In the genomic region with DNA sequence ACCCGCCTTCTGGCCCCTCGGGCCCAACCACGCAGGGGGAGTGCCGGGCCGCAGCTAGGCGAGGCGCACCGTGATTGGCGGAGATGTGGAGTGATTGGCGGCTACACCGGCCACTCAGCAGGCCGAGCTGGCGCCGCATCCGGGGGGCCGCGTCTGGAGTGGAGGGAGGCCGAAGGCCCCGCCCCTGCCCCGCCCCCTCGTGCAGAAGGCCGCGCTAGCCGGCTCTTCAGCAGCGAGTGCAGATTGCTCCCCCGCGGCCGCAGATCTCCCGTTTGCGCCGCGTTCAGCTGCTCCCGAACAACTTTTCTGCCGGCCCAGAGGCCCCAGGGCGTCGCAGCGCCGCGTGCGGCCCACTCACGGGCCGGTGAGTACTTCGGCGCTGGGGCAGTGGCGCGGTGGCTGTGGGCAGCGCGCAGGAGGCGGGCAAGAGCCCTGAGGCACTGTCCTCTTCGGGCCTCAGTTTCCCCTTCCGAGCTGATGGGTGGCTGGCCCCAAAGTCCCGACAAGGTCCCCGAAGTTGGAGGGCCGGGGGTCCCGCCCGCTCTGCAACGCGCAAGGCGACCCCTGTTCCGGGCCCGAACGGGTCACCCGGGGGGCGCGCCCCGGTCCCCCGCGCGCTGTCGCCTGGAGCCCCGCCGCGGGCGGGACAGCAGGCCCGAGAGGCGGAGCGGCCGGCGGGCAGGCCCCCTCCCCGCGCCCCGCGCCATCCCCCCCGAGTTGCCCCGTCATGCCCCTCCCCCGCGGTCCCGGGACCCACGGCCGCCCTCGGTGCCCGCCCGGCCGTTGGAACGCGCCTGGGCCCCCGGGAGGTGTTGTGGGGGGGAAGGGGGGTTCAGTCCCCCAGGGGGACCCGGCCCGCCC, we compare ENCODE assay signal across 1 cellular context.
A peak's percentile ranks its signal among the peaks of the same experiment; 100 is the strongest.
TF ChIP-seq lines count a peak whose summit lies in the region.

Gene WFS1 (plus strand): TSS at position 200 of the 861 bp plus-strand sequence. CDS start 7,606 bp downstream, outside the sequence.

TF ChIP-seq in HepG2, 621 proteins besides CTCF, POLR2A, EP300 and RAD21 (continued from another document and continues in another):
- TF ChIP-seq GRHL1 (CRISPR knock-in tag; conservative IDR thresholded peaks at IDR 0.05) (no peak), SNAI1 (CRISPR knock-in tag; IDR thresholded peaks at IDR 0.05; ENCODE audit: borderline replicate concordance) (no peak), SALL2 (CRISPR knock-in tag; IDR thresholded peaks at IDR 0.05) (no peak), FOXK1 (CRISPR knock-in tag; IDR thresholded peaks at IDR 0.05; ENCODE audit: borderline replicate concordance, low read depth) (peak; percentile 52; the same call in 1 of the 2 replicates), MTA3 (CRISPR knock-in tag; IDR thresholded peaks at IDR 0.05) (no peak), ZNF605 (CRISPR knock-in tag; IDR thresholded peaks at IDR 0.05) (0 out of 2 replicates have a peak, but pooled peaks have one; percentile 1), YEATS2 (CRISPR knock-in tag; IDR thresholded peaks at IDR 0.05; ENCODE audit: borderline replicate concordance) (peak; percentile 46; the same call in 1 of the 2 replicates), JUN (CRISPR knock-in tag; IDR thresholded peaks at IDR 0.05) (no peak), BATF2 (CRISPR knock-in tag; IDR thresholded peaks at IDR 0.05) (peak; percentile 34; the same call in 1 of the 2 replicates), ZBTB1 (CRISPR knock-in tag; IDR thresholded peaks at IDR 0.05; ENCODE audit: borderline replicate concordance) (no peak), NR2C2 (CRISPR knock-in tag; IDR thresholded peaks at IDR 0.05; ENCODE audit: borderline replicate concordance) (no peak), MATR3 (CRISPR knock-in tag; IDR thresholded peaks at IDR 0.05) (no peak), PITX1 (CRISPR knock-in tag; IDR thresholded peaks at IDR 0.05) (no peak), ETV5 (CRISPR knock-in tag; IDR thresholded peaks at IDR 0.05; ENCODE audit: borderline replicate concordance) (0 out of 2 replicates have a peak, but pooled peaks have one; percentile 7), HIC2 (CRISPR knock-in tag; IDR thresholded peaks at IDR 0.05; ENCODE audit: low read depth) (no peak), ZNF383 (CRISPR knock-in tag; IDR thresholded peaks at IDR 0.05; ENCODE audit: borderline replicate concordance) (no peak), ATF1 (CRISPR knock-in tag; IDR thresholded peaks at IDR 0.05) (no peak), ZFP1 (CRISPR knock-in tag; IDR thresholded peaks at IDR 0.05) (no peak), ARID5B (CRISPR knock-in tag; IDR thresholded peaks at IDR 0.05) (no peak), ZNF205 (CRISPR knock-in tag; IDR thresholded peaks at IDR 0.05) (no peak), CHCHD3 (CRISPR knock-in tag; IDR thresholded peaks at IDR 0.05) (no peak), CHD2 (IDR thresholded peaks at IDR 0.05; ENCODE audit: low read depth, low read length) (no peak), ADNP (CRISPR knock-in tag; IDR thresholded peaks at IDR 0.05) (no peak), EEA1 (CRISPR knock-in tag; IDR thresholded peaks at IDR 0.05; ENCODE audit: borderline replicate concordance) (no peak), ZKSCAN1 (IDR thresholded peaks at IDR 0.05; ENCODE audit: low read length) (no peak), ZBTB38 (CRISPR knock-in tag; IDR thresholded peaks at IDR 0.05) (no peak), ZNF746 (CRISPR knock-in tag; IDR thresholded peaks at IDR 0.05) (no peak), ZNF329 (CRISPR knock-in tag; IDR thresholded peaks at IDR 0.05; ENCODE audit: low read depth) (no peak), ZFP62 (CRISPR knock-in tag; IDR thresholded peaks at IDR 0.05) (no peak), HOXA3 (CRISPR knock-in tag; IDR thresholded peaks at IDR 0.05) (no peak), ZNF549 (CRISPR knock-in tag; IDR thresholded peaks at IDR 0.05) (no peak)
- TF ChIP-seq, protein P1, sequence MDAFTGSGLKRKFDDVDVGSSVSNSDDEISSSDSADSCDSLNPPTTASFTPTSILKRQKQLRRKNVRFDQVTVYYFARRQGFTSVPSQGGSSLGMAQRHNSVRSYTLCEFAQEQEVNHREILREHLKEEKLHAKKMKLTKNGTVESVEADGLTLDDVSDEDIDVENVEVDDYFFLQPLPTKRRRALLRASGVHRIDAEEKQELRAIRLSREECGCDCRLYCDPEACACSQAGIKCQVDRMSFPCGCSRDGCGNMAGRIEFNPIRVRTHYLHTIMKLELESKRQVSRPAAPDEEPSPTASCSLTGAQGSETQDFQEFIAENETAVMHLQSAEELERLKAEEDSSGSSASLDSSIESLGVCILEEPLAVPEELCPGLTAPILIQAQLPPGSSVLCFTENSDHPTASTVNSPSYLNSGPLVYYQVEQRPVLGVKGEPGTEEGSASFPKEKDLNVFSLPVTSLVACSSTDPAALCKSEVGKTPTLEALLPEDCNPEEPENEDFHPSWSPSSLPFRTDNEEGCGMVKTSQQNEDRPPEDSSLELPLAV (CRISPR knock-in tag; conservative IDR thresholded peaks at IDR 0.05; ENCODE audit: low read depth) = no peak
- TF ChIP-seq, protein P2, sequence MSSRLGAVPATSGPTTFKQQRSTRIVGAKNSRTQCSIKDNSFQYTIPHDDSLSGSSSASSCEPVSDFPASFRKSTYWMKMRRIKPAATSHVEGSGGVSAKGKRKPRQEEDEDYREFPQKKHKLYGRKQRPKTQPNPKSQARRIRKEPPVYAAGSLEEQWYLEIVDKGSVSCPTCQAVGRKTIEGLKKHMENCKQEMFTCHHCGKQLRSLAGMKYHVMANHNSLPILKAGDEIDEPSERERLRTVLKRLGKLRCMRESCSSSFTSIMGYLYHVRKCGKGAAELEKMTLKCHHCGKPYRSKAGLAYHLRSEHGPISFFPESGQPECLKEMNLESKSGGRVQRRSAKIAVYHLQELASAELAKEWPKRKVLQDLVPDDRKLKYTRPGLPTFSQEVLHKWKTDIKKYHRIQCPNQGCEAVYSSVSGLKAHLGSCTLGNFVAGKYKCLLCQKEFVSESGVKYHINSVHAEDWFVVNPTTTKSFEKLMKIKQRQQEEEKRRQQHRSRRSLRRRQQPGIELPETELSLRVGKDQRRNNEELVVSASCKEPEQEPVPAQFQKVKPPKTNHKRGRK (CRISPR knock-in tag; IDR thresholded peaks at IDR 0.05) = no peak
- TF ChIP-seq, protein P3, sequence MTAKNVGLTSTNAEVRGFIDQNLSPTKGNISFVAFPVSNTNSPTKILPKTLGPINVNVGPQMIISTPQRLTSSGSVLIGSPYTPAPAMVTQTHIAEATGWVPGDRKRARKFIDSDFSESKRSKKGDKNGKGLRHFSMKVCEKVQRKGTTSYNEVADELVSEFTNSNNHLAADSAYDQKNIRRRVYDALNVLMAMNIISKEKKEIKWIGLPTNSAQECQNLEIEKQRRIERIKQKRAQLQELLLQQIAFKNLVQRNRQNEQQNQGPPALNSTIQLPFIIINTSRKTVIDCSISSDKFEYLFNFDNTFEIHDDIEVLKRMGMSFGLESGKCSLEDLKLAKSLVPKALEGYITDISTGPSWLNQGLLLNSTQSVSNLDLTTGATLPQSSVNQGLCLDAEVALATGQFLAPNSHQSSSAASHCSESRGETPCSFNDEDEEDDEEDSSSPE (CRISPR knock-in tag; IDR thresholded peaks at IDR 0.05) = peak; percentile 33; the same call in 1 of the 2 replicates
- TF ChIP-seq, protein P4, sequence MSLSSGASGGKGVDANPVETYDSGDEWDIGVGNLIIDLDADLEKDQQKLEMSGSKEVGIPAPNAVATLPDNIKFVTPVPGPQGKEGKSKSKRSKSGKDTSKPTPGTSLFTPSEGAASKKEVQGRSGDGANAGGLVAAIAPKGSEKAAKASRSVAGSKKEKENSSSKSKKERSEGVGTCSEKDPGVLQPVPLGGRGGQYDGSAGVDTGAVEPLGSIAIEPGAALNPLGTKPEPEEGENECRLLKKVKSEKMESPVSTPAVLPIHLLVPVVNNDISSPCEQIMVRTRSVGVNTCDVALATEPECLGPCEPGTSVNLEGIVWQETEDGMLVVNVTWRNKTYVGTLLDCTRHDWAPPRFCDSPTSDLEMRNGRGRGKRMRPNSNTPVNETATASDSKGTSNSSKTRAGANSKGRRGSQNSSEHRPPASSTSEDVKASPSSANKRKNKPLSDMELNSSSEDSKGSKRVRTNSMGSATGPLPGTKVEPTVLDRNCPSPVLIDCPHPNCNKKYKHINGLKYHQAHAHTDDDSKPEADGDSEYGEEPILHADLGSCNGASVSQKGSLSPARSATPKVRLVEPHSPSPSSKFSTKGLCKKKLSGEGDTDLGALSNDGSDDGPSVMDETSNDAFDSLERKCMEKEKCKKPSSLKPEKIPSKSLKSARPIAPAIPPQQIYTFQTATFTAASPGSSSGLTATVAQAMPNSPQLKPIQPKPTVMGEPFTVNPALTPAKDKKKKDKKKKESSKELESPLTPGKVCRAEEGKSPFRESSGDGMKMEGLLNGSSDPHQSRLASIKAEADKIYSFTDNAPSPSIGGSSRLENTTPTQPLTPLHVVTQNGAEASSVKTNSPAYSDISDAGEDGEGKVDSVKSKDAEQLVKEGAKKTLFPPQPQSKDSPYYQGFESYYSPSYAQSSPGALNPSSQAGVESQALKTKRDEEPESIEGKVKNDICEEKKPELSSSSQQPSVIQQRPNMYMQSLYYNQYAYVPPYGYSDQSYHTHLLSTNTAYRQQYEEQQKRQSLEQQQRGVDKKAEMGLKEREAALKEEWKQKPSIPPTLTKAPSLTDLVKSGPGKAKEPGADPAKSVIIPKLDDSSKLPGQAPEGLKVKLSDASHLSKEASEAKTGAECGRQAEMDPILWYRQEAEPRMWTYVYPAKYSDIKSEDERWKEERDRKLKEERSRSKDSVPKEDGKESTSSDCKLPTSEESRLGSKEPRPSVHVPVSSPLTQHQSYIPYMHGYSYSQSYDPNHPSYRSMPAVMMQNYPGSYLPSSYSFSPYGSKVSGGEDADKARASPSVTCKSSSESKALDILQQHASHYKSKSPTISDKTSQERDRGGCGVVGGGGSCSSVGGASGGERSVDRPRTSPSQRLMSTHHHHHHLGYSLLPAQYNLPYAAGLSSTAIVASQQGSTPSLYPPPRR (CRISPR knock-in tag; IDR thresholded peaks at IDR 0.05; ENCODE audit: borderline replicate concordance) = no peak
- TF ChIP-seq, protein P5, sequence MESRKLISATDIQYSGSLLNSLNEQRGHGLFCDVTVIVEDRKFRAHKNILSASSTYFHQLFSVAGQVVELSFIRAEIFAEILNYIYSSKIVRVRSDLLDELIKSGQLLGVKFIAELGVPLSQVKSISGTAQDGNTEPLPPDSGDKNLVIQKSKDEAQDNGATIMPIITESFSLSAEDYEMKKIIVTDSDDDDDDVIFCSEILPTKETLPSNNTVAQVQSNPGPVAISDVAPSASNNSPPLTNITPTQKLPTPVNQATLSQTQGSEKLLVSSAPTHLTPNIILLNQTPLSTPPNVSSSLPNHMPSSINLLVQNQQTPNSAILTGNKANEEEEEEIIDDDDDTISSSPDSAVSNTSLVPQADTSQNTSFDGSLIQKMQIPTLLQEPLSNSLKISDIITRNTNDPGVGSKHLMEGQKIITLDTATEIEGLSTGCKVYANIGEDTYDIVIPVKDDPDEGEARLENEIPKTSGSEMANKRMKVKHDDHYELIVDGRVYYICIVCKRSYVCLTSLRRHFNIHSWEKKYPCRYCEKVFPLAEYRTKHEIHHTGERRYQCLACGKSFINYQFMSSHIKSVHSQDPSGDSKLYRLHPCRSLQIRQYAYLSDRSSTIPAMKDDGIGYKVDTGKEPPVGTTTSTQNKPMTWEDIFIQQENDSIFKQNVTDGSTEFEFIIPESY (CRISPR knock-in tag; IDR thresholded peaks at IDR 0.05) = no peak
